In genomic region chr11:118569670-118570069, GRCh38 we compare ENCODE assay signal across 22 cellular contexts. TPM values are rescaled to one million over a fixed set of nuclear protein-coding genes. Genes with fewer than 3 reads are reported as not detected.
DNase-seq lines count a peak whose midpoint lies in the region; ATAC-seq and TF ChIP-seq lines count a peak whose summit lies in the region.
"Had no signal": no experiment of that assay in that cellular context is flagged by ENCODE, and none has a peak within 500 bp of the region (broad histone marks: within the 10 kb centered on the region; RNA-seq: fewer than 3 reads in every experiment).

No MANE protein-coding gene starts in this region.

- no peak overlapping the region for H2AK5ac ChIP-seq in trophoblast cell (ENCODE audit: low read length)

- no peak overlapping the region for H3K4ac ChIP-seq in trophoblast cell (ENCODE audit: low read depth, low read length)

- no peak for DNase-seq in activated CD4-positive, alpha-beta T cell treated with anti-CD3 and anti-CD28 coated beads for 36 hours
- DNase-seq in activated CD4-positive, alpha-beta T cell treated with anti-CD3 and anti-CD28 coated beads, Interleukin-2, amount 50 U/mL, for 1 hour = no peak
- DNase-seq in trophoblast cell = peak; percentile 19 to 62
- no peak for DNase-seq in stimulated activated CD4-positive, alpha-beta T cell treated with anti-CD3 and anti-CD28 coated beads, Interleukin-15, amount 100 ng/mL, for 24 hours
- no peak for DNase-seq in adrenal gland
- DNase-seq: CD4-positive, CD25-positive, alpha-beta regulatory T cell; CD8-positive, alpha-beta memory T cell; DMS 273 treated with DMSO at 0.1 percent for 48 hours; DMS79; EL; GDM1; GM23248; H7; HCEC 1CT had no signal

- H3K9ac ChIP-seq in trophoblast cell (ENCODE audit: low read length) = no peak overlapping the region
- H3K9ac ChIP-seq: BLaER1, GM23248 had no signal

- H2AFZ ChIP-seq in trophoblast cell (ENCODE audit: insufficient read depth, low read length, poor library complexity) = no peak overlapping the region
- H2AFZ ChIP-seq: GM23248 had no signal

- H3K27me3 Mint-ChIP-seq in activated CD4-positive, alpha-beta T cell treated with anti-CD3 and anti-CD28 coated beads for 36 hours = no peaks in the 10 kb centered on the region
- no peaks in the 10 kb centered on the region for H3K27me3 Mint-ChIP-seq in nephron (ENCODE audit: low read depth)
- H3K27me3 Mint-ChIP-seq: B cell; CD8-positive, alpha-beta memory T cell had no signal

- H3K23ac ChIP-seq in trophoblast cell (ENCODE audit: low read length) = no peak overlapping the region

- H3K27ac ChIP-seq in trophoblast cell (ENCODE audit: low read depth, low read length) (no peak overlapping the region), adrenal gland (no peak overlapping the region)
- H3K27ac ChIP-seq: 22Rv1, BLaER1, C4-2B, GM23248 had no signal

- no CpG with 5 or more reads among the region's 2 CpGs for WGBS in trophoblast cell (ENCODE audit: extremely low coverage, insufficient coverage, insufficient read length)
- 86 to 93% (median 91%) methylated on average over 2 of the region's 2 CpGs for WGBS in adrenal gland, 4 donors

- peaks cover 32% of the 10 kb centered on the region for H3K4me1 Mint-ChIP-seq in activated CD4-positive, alpha-beta T cell treated with anti-CD3 and anti-CD28 coated beads for 36 hours
- H3K4me1 Mint-ChIP-seq in nephron = peaks cover 34% of the 10 kb centered on the region

- H3K36me3 ChIP-seq in trophoblast cell (ENCODE audit: control insufficient read depth in 1 of 2, insufficient read depth in 2 of 2, low read length in 2 of 2) (no peaks in the 10 kb centered on the region), adrenal gland (replicated peaks in 1 of 2) (no peaks in the 10 kb centered on the region)

- ATAC-seq in activated CD4-positive, alpha-beta T cell treated with anti-CD3 and anti-CD28 coated beads for 36 hours = no peak
- ATAC-seq: GM12878 had no signal

- peaks cover 10% of the 10 kb centered on the region for H3K36me3 Mint-ChIP-seq in activated CD4-positive, alpha-beta T cell treated with anti-CD3 and anti-CD28 coated beads for 36 hours (ENCODE audit: low read depth)
- no peaks in the 10 kb centered on the region for H3K36me3 Mint-ChIP-seq in nephron (ENCODE audit: low read depth)
- H3K36me3 Mint-ChIP-seq: CD4-positive, CD25-positive, alpha-beta regulatory T cell had no signal

- no peaks in the 10 kb centered on the region for H3K9me3 Mint-ChIP-seq in activated CD4-positive, alpha-beta T cell treated with anti-CD3 and anti-CD28 coated beads for 36 hours (ENCODE audit: low read depth)
- H3K9me3 Mint-ChIP-seq in nephron = no peaks in the 10 kb centered on the region
- H3K9me3 Mint-ChIP-seq: CD4-positive, CD25-positive, alpha-beta regulatory T cell; CD8-positive, alpha-beta memory T cell had no signal

- no peak overlapping the region for H2BK120ac ChIP-seq in trophoblast cell (ENCODE audit: insufficient read depth, low read length, poor library complexity)

- H2BK5ac ChIP-seq in trophoblast cell (ENCODE audit: low read depth, low read length, poor library complexity) = no peak overlapping the region

- no peak for TF ChIP-seq POLR2A in adrenal gland (IDR thresholded peaks at IDR 0.05)

- no peak overlapping the region for H4K12ac ChIP-seq in trophoblast cell (ENCODE audit: low read depth, low read length)

- no peak overlapping the region for H3K4me2 ChIP-seq in trophoblast cell (ENCODE audit: low read length)
- H3K4me2 ChIP-seq: BLaER1 had no signal

- POLR2A ChIA-PET in activated CD4-positive, alpha-beta T cell treated with anti-CD3 and anti-CD28 coated beads for 36 hours (lab: Charles Lee) = interaction anchor here (0.6 kb wide), 1 partner anchor 59 kb away, joined by 4 read pairs; no protein-coding TSS in a partner anchor

- intact Hi-C loops in activated CD4-positive, alpha-beta T cell treated with anti-CD3 and anti-CD28 coated beads for 36 hours (cut with DNase I, micrococcal nuclease) = loop anchor here (5.0 to 10.0 kb wide), 10 partner anchors 37 to 567 kb away; partner anchors contain the start of genes ATP5MG (in 1 of the 2), CENATAC (in 1 of the 2), PHLDB1 (in 1 of the 2) and TMEM25 (in 1 of the 2)
- intact Hi-C loops in adrenal gland (cut with DNase I) = no loop called here

- H3K4me3 Mint-ChIP-seq in activated CD4-positive, alpha-beta T cell treated with anti-CD3 and anti-CD28 coated beads for 36 hours = no peak overlapping the region
- H3K4me3 Mint-ChIP-seq in nephron = peak overlapping the region in 2 of 3 experiments; percentile 36 to 52

- H4K91ac ChIP-seq in trophoblast cell (ENCODE audit: low read depth, low read length) = no peak overlapping the region

- no peak overlapping the region for H2BK12ac ChIP-seq in trophoblast cell (ENCODE audit: low read length)

- H3K9me3 ChIP-seq in trophoblast cell (ENCODE audit: insufficient read depth, low read depth, low read length) (no peaks in the 10 kb centered on the region), adrenal gland (replicated peaks in 1 of 3) (no peaks in the 10 kb centered on the region)
- H3K9me3 ChIP-seq: BLaER1 had no signal

- peaks cover 6% of the 10 kb centered on the region for H3K79me1 ChIP-seq in trophoblast cell (ENCODE audit: low read length)

- H3K27ac Mint-ChIP-seq in activated CD4-positive, alpha-beta T cell treated with anti-CD3 and anti-CD28 coated beads for 36 hours = peak overlapping the region; percentile 47
- H3K27ac Mint-ChIP-seq in nephron = no peak overlapping the region
- H3K27ac Mint-ChIP-seq: B cell had no signal

- no peak for TF ChIP-seq CTCF in nephron (IDR thresholded peaks at IDR 0.05; ENCODE audit: unreplicated experiment in 3 of 3)
- no peak for TF ChIP-seq CTCF in adrenal gland (IDR thresholded peaks at IDR 0.05)

- peaks cover 2 to 7% of the 10 kb centered on the region in 2 experiments for H3K4me1 ChIP-seq in trophoblast cell (ENCODE audit: control insufficient read depth in 1 of 2, insufficient read depth in 2 of 2, low read length in 2 of 2)
- peaks cover 3 to 25% of the 10 kb centered on the region in 2 donors for H3K4me1 ChIP-seq in adrenal gland (replicated peaks in 1 of 2)

- H3K79me2 ChIP-seq in trophoblast cell (ENCODE audit: control insufficient read depth, insufficient read depth, low read length, poor library complexity) = peaks cover 10% of the 10 kb centered on the region

- no peak overlapping the region for H3K4me3 ChIP-seq in trophoblast cell (ENCODE audit: low read depth, low read length)
- no peak overlapping the region for H3K4me3 ChIP-seq in adrenal gland
- H3K4me3 ChIP-seq: BLaER1, GM12878, GM23248 had no signal

- no peak overlapping the region for H3K18ac ChIP-seq in trophoblast cell (ENCODE audit: low read length)

- CTCF ChIA-PET in activated CD4-positive, alpha-beta T cell treated with anti-CD3 and anti-CD28 coated beads for 36 hours (lab: Charles Lee) = interaction anchor here (0.7 to 1.1 kb wide), 3 partner anchors 25 to 270 kb away, joined by 3 to 5 read pairs (median 3); no protein-coding TSS in a partner anchor

- H3K27me3 ChIP-seq in trophoblast cell (ENCODE audit: insufficient read depth, low read length) (no peaks in the 10 kb centered on the region), adrenal gland (no peaks in the 10 kb centered on the region)
- H3K27me3 ChIP-seq: BLaER1 had no signal

- no peak overlapping the region for H4K8ac ChIP-seq in trophoblast cell (ENCODE audit: low read depth, low read length)

- H3K14ac ChIP-seq in trophoblast cell (ENCODE audit: low read length) = no peak overlapping the region

RNA-seq across cellular contexts. Expression of gene ARCN1, which starts 2.5 kb away (rescaled TPM):
- 100 to 1,000 TPM; 148 to 154 TPM for total RNA-seq in activated CD4-positive, alpha-beta T cell treated with anti-CD3 and anti-CD28 coated beads for 36 hours
- polyA plus RNA-seq in trophoblast cell (2013) = 246 and 250 TPM in 2 replicates
- total RNA-seq in adrenal gland = 100 to 1,000 TPM in 4 of 8 donors, 10 to 100 TPM in 4; 81.9 to 254 (median 105) TPM
- 100 to 1,000 TPM in 1 of 3 donors, 10 to 100 TPM in 2; 42.6 to 274 (median 54.5) TPM for polyA plus RNA-seq in adrenal gland

RNA-seq across cellular contexts. Expression of gene IFT46, which starts 3.9 kb away (rescaled TPM):
- total RNA-seq in activated CD4-positive, alpha-beta T cell treated with anti-CD3 and anti-CD28 coated beads for 36 hours = 10 to 100 TPM; 18.7 to 25.4 TPM
- polyA plus RNA-seq in trophoblast cell (2013) = 11.9 and 13.7 TPM in 2 replicates
- 10 to 100 TPM; 13.8 to 43.6 (median 25.7) TPM for total RNA-seq in adrenal gland
- 10 to 100 TPM; 29.6 to 39.9 (median 31.4) TPM for polyA plus RNA-seq in adrenal gland

RNA-seq across cellular contexts. Expression of gene PHLDB1, which starts 37.7 kb away (rescaled TPM):
- total RNA-seq in activated CD4-positive, alpha-beta T cell treated with anti-CD3 and anti-CD28 coated beads for 36 hours = 1 to 10 TPM; 1.7 to 2.7 TPM
- 22.5 and 22.6 TPM in 2 replicates for polyA plus RNA-seq in trophoblast cell (2013)
- 100 to 1,000 TPM in 2 of 8 donors, 10 to 100 TPM in 6; 53.0 to 140 (median 80.2) TPM for total RNA-seq in adrenal gland
- polyA plus RNA-seq in adrenal gland = 100 to 1,000 TPM in 2 of 3 donors, 10 to 100 TPM in 1; 57.0 to 207 (median 103) TPM

RNA-seq across cellular contexts. Expression of gene TMEM25, which starts 38.7 kb away (rescaled TPM):
- 10 to 100 TPM; 12.2 to 17.4 TPM for total RNA-seq in activated CD4-positive, alpha-beta T cell treated with anti-CD3 and anti-CD28 coated beads for 36 hours
- polyA plus RNA-seq in trophoblast cell (2013) = 17.2 and 17.8 TPM in 2 replicates
- 100 to 1,000 TPM in 1 of 8 donors, 10 to 100 TPM in 7; 31.0 to 113 (median 64.5) TPM for total RNA-seq in adrenal gland
- 10 to 100 TPM; 31.4 to 42.6 (median 39.5) TPM for polyA plus RNA-seq in adrenal gland

RNA-seq across cellular contexts. Expression of gene TTC36, which starts 42.4 kb away (rescaled TPM):
- under 1 TPM; 0.21 to 0.59 TPM for total RNA-seq in activated CD4-positive, alpha-beta T cell treated with anti-CD3 and anti-CD28 coated beads for 36 hours
- 0.10 and 0.12 TPM in 2 replicates for polyA plus RNA-seq in trophoblast cell (2013)
- 1 to 10 TPM in 6 of 8 donors, under 1 TPM in 1, not detected in 1; 0.79 to 7.9 (median 3.4) TPM for total RNA-seq in adrenal gland
- polyA plus RNA-seq in adrenal gland = 1 to 10 TPM in 1 of 3 donors, under 1 TPM in 1, not detected in 1; 0.80 to 5.5 TPM
- total RNA-seq: CD4-positive, CD25-positive, alpha-beta regulatory T cell; GM12878; H1; H7 had no signal
- polyA plus RNA-seq: AG04450; CD8-positive, alpha-beta memory T cell; H1 had no signal

Comparison
In these comparisons a context has a peak if more than half of its experiments do, and no peak if none do; other contexts are left out.
1. DNase-seq: peak in trophoblast cell (2 of 2); none in activated CD4-positive, alpha-beta T cell treated with anti-CD3 and anti-CD28 coated beads for 36 hours (single experiment), activated CD4-positive, alpha-beta T cell treated with anti-CD3 and anti-CD28 coated beads, Interleukin-2, amount 50 U/mL, for 1 hour (single experiment), stimulated activated CD4-positive, alpha-beta T cell treated with anti-CD3 and anti-CD28 coated beads, Interleukin-15, amount 100 ng/mL, for 24 hours (single experiment) and adrenal gland (0 of 7).
2. RNA of gene PHLDB1, which starts 37.7 kb away (total RNA-seq): 53.0 to 140 TPM in adrenal gland; 1.7 to 2.7 TPM in activated CD4-positive, alpha-beta T cell treated with anti-CD3 and anti-CD28 coated beads for 36 hours; every median in the first group is over 10 times any median in the second.
3. intact Hi-C loops: an anchor here in activated CD4-positive, alpha-beta T cell treated with anti-CD3 and anti-CD28 coated beads for 36 hours (5.0 to 10.0 kb wide); none called in adrenal gland.